1 cellular context compared by ENCODE assay signal in the genomic region with DNA sequence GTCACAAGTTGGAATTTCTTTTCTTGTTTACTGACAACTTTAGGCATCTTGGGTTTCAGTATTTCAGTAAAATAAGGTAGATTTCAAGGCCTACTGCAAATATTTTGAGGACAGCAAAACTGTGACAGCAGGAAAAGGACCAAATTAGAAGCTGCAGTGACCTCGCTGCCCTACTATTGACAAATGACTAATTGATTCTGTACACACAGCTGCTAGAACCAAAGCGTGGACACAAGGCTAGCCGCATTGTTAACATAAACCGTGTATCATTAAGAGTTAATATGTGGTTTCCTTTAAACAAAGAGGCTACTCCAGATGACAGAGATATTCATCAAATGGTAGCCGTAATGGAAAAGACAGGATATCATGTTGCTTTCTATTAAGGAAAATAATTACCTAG.
TF ChIP-seq lines count a peak whose summit lies in the region.

No MANE protein-coding gene starts in this region.

TF ChIP-seq in HepG2, 621 proteins besides CTCF, POLR2A, EP300 and RAD21 (continued from another document and continues in another):
- TF ChIP-seq, protein P1, sequence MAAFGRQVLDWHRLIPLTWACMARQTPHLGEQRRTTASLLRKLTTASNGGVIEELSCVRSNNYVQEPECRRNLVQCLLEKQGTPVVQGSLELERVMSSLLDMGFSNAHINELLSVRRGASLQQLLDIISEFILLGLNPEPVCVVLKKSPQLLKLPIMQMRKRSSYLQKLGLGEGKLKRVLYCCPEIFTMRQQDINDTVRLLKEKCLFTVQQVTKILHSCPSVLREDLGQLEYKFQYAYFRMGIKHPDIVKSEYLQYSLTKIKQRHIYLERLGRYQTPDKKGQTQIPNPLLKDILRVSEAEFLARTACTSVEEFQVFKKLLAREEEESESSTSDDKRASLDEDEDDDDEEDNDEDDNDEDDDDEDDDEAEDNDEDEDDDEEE (CRISPR knock-in tag; IDR thresholded peaks at IDR 0.05): no peak
- TF ChIP-seq ZNF709 (CRISPR knock-in tag; IDR thresholded peaks at IDR 0.05): no peak
- TF ChIP-seq, protein P2, sequence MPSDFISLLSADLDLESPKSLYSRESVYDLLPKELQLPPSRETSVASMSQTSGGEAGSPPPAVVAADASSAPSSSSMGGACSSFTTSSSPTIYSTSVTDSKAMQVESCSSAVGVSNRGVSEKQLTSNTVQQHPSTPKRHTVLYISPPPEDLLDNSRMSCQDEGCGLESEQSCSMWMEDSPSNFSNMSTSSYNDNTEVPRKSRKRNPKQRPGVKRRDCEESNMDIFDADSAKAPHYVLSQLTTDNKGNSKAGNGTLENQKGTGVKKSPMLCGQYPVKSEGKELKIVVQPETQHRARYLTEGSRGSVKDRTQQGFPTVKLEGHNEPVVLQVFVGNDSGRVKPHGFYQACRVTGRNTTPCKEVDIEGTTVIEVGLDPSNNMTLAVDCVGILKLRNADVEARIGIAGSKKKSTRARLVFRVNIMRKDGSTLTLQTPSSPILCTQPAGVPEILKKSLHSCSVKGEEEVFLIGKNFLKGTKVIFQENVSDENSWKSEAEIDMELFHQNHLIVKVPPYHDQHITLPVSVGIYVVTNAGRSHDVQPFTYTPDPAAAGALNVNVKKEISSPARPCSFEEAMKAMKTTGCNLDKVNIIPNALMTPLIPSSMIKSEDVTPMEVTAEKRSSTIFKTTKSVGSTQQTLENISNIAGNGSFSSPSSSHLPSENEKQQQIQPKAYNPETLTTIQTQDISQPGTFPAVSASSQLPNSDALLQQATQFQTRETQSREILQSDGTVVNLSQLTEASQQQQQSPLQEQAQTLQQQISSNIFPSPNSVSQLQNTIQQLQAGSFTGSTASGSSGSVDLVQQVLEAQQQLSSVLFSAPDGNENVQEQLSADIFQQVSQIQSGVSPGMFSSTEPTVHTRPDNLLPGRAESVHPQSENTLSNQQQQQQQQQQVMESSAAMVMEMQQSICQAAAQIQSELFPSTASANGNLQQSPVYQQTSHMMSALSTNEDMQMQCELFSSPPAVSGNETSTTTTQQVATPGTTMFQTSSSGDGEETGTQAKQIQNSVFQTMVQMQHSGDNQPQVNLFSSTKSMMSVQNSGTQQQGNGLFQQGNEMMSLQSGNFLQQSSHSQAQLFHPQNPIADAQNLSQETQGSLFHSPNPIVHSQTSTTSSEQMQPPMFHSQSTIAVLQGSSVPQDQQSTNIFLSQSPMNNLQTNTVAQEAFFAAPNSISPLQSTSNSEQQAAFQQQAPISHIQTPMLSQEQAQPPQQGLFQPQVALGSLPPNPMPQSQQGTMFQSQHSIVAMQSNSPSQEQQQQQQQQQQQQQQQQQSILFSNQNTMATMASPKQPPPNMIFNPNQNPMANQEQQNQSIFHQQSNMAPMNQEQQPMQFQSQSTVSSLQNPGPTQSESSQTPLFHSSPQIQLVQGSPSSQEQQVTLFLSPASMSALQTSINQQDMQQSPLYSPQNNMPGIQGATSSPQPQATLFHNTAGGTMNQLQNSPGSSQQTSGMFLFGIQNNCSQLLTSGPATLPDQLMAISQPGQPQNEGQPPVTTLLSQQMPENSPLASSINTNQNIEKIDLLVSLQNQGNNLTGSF (CRISPR knock-in tag; IDR thresholded peaks at IDR 0.05): no peak
- no peak for TF ChIP-seq ZNF720 (CRISPR knock-in tag; IDR thresholded peaks at IDR 0.05)
- no peak for TF ChIP-seq KDM5A (IDR thresholded peaks at IDR 0.05; ENCODE audit: borderline replicate concordance, low read length)
- no peak for TF ChIP-seq U2AF2 (IDR thresholded peaks at IDR 0.05; ENCODE audit: low read depth, low read length)
- no peak for TF ChIP-seq ZNF136 (CRISPR knock-in tag; IDR thresholded peaks at IDR 0.05; ENCODE audit: low read depth)
- TF ChIP-seq, protein P3, sequence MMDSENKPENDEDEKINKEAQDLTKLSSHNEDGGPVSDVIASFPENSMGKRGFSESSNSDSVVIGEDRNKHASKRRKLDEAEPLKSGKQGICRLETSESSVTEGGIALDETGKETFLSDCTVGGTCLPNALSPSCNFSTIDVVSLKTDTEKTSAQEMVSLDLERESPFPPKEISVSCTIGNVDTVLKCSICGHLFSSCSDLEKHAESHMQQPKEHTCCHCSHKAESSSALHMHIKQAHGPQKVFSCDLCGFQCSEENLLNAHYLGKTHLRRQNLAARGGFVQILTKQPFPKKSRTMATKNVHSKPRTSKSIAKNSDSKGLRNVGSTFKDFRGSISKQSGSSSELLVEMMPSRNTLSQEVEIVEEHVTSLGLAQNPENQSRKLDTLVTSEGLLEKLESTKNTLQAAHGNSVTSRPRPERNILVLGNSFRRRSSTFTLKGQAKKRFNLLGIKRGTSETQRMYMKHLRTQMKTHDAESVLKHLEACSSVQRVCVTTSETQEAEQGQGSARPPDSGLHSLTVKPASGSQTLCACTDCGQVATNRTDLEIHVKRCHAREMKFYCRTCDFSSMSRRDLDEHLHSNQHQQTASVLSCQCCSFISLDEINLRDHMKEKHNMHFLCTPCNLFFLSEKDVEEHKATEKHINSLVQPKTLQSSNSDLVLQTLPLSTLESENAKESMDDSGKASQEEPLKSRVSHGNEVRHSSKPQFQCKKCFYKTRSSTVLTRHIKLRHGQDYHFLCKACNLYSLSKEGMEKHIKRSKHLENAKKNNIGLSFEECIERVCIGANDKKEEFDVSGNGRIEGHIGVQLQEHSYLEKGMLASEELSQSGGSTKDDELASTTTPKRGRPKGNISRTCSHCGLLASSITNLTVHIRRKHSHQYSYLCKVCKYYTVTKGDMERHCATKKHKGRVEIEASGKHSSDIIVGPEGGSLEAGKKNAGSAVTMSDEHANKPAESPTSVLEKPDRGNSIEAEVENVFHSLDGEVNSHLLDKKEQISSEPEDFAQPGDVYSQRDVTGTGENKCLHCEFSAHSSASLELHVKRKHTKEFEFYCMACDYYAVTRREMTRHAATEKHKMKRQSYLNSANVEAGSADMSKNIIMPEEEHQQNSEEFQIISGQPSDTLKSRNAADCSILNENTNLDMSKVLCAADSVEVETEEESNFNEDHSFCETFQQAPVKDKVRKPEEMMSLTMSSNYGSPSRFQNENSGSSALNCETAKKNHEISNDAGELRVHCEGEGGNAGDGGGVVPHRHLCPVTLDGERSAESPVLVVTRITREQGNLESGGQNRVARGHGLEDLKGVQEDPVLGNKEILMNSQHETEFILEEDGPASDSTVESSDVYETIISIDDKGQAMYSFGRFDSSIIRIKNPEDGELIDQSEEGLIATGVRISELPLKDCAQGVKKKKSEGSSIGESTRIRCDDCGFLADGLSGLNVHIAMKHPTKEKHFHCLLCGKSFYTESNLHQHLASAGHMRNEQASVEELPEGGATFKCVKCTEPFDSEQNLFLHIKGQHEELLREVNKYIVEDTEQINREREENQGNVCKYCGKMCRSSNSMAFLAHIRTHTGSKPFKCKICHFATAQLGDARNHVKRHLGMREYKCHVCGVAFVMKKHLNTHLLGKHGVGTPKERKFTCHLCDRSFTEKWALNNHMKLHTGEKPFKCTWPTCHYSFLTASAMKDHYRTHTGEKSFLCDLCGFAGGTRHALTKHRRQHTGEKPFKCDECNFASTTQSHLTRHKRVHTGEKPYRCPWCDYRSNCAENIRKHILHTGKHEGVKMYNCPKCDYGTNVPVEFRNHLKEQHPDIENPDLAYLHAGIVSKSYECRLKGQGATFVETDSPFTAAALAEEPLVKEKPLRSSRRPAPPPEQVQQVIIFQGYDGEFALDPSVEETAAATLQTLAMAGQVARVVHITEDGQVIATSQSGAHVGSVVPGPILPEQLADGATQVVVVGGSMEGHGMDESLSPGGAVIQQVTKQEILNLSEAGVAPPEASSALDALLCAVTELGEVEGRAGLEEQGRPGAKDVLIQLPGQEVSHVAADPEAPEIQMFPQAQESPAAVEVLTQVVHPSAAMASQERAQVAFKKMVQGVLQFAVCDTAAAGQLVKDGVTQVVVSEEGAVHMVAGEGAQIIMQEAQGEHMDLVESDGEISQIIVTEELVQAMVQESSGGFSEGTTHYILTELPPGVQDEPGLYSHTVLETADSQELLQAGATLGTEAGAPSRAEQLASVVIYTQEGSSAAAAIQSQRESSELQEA (CRISPR knock-in tag; IDR thresholded peaks at IDR 0.05; ENCODE audit: not compliant biosample characterization): no peak
- TF ChIP-seq NR2F1 (CRISPR knock-in tag; IDR thresholded peaks at IDR 0.05): peak; percentile 73 to 90; a peak in 3 of 4 replicates
- no peak for TF ChIP-seq ZFP41 (CRISPR knock-in tag; IDR thresholded peaks at IDR 0.05; ENCODE audit: borderline replicate concordance)
- no peak for TF ChIP-seq TRIM24 (CRISPR knock-in tag; IDR thresholded peaks at IDR 0.05)
- TF ChIP-seq NFIC (IDR thresholded peaks at IDR 0.05; ENCODE audit: low read length): no peak
- TF ChIP-seq, protein P4, sequence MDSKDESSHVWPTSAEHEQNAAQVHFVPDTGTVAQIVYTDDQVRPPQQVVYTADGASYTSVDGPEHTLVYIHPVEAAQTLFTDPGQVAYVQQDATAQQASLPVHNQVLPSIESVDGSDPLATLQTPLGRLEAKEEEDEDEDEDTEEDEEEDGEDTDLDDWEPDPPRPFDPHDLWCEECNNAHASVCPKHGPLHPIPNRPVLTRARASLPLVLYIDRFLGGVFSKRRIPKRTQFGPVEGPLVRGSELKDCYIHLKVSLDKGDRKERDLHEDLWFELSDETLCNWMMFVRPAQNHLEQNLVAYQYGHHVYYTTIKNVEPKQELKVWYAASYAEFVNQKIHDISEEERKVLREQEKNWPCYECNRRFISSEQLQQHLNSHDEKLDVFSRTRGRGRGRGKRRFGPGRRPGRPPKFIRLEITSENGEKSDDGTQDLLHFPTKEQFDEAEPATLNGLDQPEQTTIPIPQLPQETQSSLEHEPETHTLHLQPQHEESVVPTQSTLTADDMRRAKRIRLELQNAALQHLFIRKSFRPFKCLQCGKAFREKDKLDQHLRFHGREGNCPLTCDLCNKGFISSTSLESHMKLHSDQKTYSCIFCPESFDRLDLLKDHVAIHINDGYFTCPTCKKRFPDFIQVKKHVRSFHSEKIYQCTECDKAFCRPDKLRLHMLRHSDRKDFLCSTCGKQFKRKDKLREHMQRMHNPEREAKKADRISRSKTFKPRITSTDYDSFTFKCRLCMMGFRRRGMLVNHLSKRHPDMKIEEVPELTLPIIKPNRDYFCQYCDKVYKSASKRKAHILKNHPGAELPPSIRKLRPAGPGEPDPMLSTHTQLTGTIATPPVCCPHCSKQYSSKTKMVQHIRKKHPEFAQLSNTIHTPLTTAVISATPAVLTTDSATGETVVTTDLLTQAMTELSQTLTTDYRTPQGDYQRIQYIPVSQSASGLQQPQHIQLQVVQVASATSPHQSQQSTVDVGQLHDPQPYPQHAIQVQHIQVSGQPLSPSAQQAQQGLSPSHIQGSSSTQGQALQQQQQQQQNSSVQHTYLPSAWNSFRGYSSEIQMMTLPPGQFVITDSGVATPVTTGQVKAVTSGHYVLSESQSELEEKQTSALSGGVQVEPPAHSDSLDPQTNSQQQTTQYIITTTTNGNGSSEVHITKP (CRISPR knock-in tag; IDR thresholded peaks at IDR 0.05; ENCODE audit: low read depth): no peak
- no peak for TF ChIP-seq ZBTB42 (CRISPR knock-in tag; IDR thresholded peaks at IDR 0.05)
- no peak for TF ChIP-seq KLF9 (CRISPR knock-in tag; IDR thresholded peaks at IDR 0.05; ENCODE audit: low read depth)
- TF ChIP-seq CENPT (CRISPR knock-in tag; IDR thresholded peaks at IDR 0.05; ENCODE audit: low read depth): no peak
- no peak for TF ChIP-seq PHF20 (CRISPR knock-in tag; IDR thresholded peaks at IDR 0.05)
- no peak for TF ChIP-seq ZNF468 (CRISPR knock-in tag; IDR thresholded peaks at IDR 0.05)
- TF ChIP-seq ZNF703 (CRISPR knock-in tag; IDR thresholded peaks at IDR 0.05; ENCODE audit: borderline replicate concordance): no peak
- TF ChIP-seq ZNF713 (CRISPR knock-in tag; IDR thresholded peaks at IDR 0.05): no peak
- TF ChIP-seq FOXA1 (IDR thresholded peaks at IDR 0.05): peak; percentile 77
- peak; percentile 88 for TF ChIP-seq FOXA1 (CRISPR knock-in tag; IDR thresholded peaks at IDR 0.05)
- no peak for TF ChIP-seq ZNF232 (CRISPR knock-in tag; IDR thresholded peaks at IDR 0.05; ENCODE audit: borderline replicate concordance)
- no peak for TF ChIP-seq ZMYM4 (CRISPR knock-in tag; IDR thresholded peaks at IDR 0.05)
- no peak for TF ChIP-seq ZNF850 (CRISPR knock-in tag; conservative IDR thresholded peaks at IDR 0.05)
- TF ChIP-seq ZNF44 (CRISPR knock-in tag; IDR thresholded peaks at IDR 0.05): no peak
- TF ChIP-seq ZNF30 (CRISPR knock-in tag; IDR thresholded peaks at IDR 0.05): no peak
- no peak for TF ChIP-seq ZNF83 (CRISPR knock-in tag; IDR thresholded peaks at IDR 0.05; ENCODE audit: borderline replicate concordance)
- TF ChIP-seq ZNF570 (CRISPR knock-in tag; IDR thresholded peaks at IDR 0.05; ENCODE audit: borderline replicate concordance): no peak
- no peak for TF ChIP-seq TOE1 (CRISPR knock-in tag; IDR thresholded peaks at IDR 0.05)
- no peak for TF ChIP-seq CC2D1A (CRISPR knock-in tag; IDR thresholded peaks at IDR 0.05)
- no peak for TF ChIP-seq THAP8 (CRISPR knock-in tag; IDR thresholded peaks at IDR 0.05; ENCODE audit: borderline replicate concordance)
- TF ChIP-seq KLF11 (CRISPR knock-in tag; IDR thresholded peaks at IDR 0.05): no peak
- TF ChIP-seq KLF13 (CRISPR knock-in tag; IDR thresholded peaks at IDR 0.05): no peak
- TF ChIP-seq JUN (CRISPR knock-in tag; IDR thresholded peaks at IDR 0.05): peak; percentile 27; the same call in 1 of the 2 replicates
- TF ChIP-seq ZNF383 (CRISPR knock-in tag; IDR thresholded peaks at IDR 0.05; ENCODE audit: borderline replicate concordance): no peak
- TF ChIP-seq RBAK (CRISPR knock-in tag; IDR thresholded peaks at IDR 0.05): no peak
- no peak for TF ChIP-seq CENPX (CRISPR knock-in tag; IDR thresholded peaks at IDR 0.05)
- TF ChIP-seq ZNF567 (CRISPR knock-in tag; IDR thresholded peaks at IDR 0.05; ENCODE audit: borderline replicate concordance): no peak
- no peak for TF ChIP-seq ZNF510 (CRISPR knock-in tag; IDR thresholded peaks at IDR 0.05; ENCODE audit: low read depth)
- TF ChIP-seq HNF4A (CRISPR knock-in tag; IDR thresholded peaks at IDR 0.05): no peak; the same call in 1 of the 2 replicates
- no peak for TF ChIP-seq SP2 (CRISPR knock-in tag; IDR thresholded peaks at IDR 0.05)
- peak; percentile 35; the same call in 1 of the 2 replicates for TF ChIP-seq TBX3 (IDR thresholded peaks at IDR 0.05; ENCODE audit: borderline replicate concordance)
- TF ChIP-seq ZBTB25 (CRISPR knock-in tag; IDR thresholded peaks at IDR 0.05): no peak
- peak; percentile 94 for TF ChIP-seq ZNF652 (CRISPR knock-in tag; IDR thresholded peaks at IDR 0.05; ENCODE audit: borderline replicate concordance, low read depth)
- no peak for TF ChIP-seq HDAC6 (IDR thresholded peaks at IDR 0.05; ENCODE audit: low read depth, low read length)
- TF ChIP-seq ZNF235 (CRISPR knock-in tag; IDR thresholded peaks at IDR 0.05; ENCODE audit: borderline replicate concordance): no peak
- TF ChIP-seq IKZF4 (CRISPR knock-in tag; IDR thresholded peaks at IDR 0.05; ENCODE audit: borderline replicate concordance, low read depth, not compliant biosample characterization): no peak
- TF ChIP-seq SMAD3 (CRISPR knock-in tag; IDR thresholded peaks at IDR 0.05): no peak
- no peak for TF ChIP-seq STAG1 (CRISPR knock-in tag; IDR thresholded peaks at IDR 0.05)
